In genomic region chr16:27232061-27232841, GRCh38 we compare ENCODE assay signal across 8 cellular contexts. TPM values are rescaled to one million over a fixed set of nuclear protein-coding genes. Genes with fewer than 3 reads are reported as not detected.
A peak's percentile ranks its signal among the peaks of the same experiment; 100 is the strongest.
DNase-seq lines count a peak whose midpoint lies in the region; ATAC-seq and TF ChIP-seq lines count a peak whose summit lies in the region.

No MANE protein-coding gene starts in this region.

- dilution Hi-C loops in mammary epithelial cell (cut with HindIII; ENCODE audit: low sequenced_read_pairs) = no loop called here

- H3K36me3 Mint-ChIP-seq in progenitor cell of endocrine pancreas (ENCODE audit: insufficient read depth) = peaks cover 1% of the 10 kb centered on the region

- H3K4me1 Mint-ChIP-seq in progenitor cell of endocrine pancreas (ENCODE audit: low read depth) = peaks cover 8% of the 10 kb centered on the region

- in situ Hi-C loops in mammary epithelial cell (cut with MboI; ENCODE audit: low sequenced_read_pairs in 2 of 2) (loop anchor here in 1 of 2 donors (10.0 to 25.0 kb wide), 2 partner anchors 133 to 230 kb away; no protein-coding TSS in a partner anchor), GM13977 (cut with MboI; ENCODE audit: low pct_unique_long_range_greater_than_20kb, low sequenced_read_pairs, unreplicated experiment) (no loop called here)

- H3K9me3 ChIP-seq in mammary epithelial cell (replicated peaks; ENCODE audit: insufficient read depth, low read length) = no peaks in the 10 kb centered on the region

- H3K4me3 Mint-ChIP-seq in progenitor cell of endocrine pancreas (ENCODE audit: low read depth) = no peak overlapping the region

- H3K27ac ChIP-seq in mammary epithelial cell (ENCODE audit: insufficient read depth, low read depth, low read length) = no peak overlapping the region

- CTCF ChIA-PET in mammary epithelial cell (lab: Charles Lee; ENCODE audit: low non-redundant PET) = no interaction called here

- peak; percentile 64 to 70 for DNase-seq in activated T-cell treated with anti-CD3 and anti-CD28 coated beads, Interleukin-2, amount 50 U/mL, for 48 hours
- DNase-seq in stimulated activated CD4-positive, alpha-beta T cell treated with anti-CD3 and anti-CD28 coated beads, Interleukin-12 subunit alpha, Interleukin-12 subunit beta, amount 100 ng/mL, for 48 hours (ENCODE audit: low read depth in 2 of 3, low spot score in 1 of 3) = peak in 2 of 3 donors; percentile 45 to 52
- DNase-seq in progenitor cell of endocrine pancreas (ENCODE audit: low spot score, unreplicated experiment) = no peak
- DNase-seq in mammary epithelial cell = no peak
- DNase-seq in NOMO-1 treated with DMSO at 0.1 percent for 48 hours (lab: John Stamatoyannopoulos, UW; ENCODE audit: unreplicated experiment) = no peak
- no peak for DNase-seq in GM13977 (ENCODE audit: low spot score)

- no peaks in the 10 kb centered on the region for H3K27me3 Mint-ChIP-seq in progenitor cell of endocrine pancreas

- peaks cover 23% of the 10 kb centered on the region for H3K4me1 ChIP-seq in mammary epithelial cell (ENCODE audit: insufficient read depth, low read length)

- no peaks in the 10 kb centered on the region for H3K9me3 Mint-ChIP-seq in progenitor cell of endocrine pancreas (ENCODE audit: low read depth)

- no peaks in the 10 kb centered on the region for H3K36me3 ChIP-seq in mammary epithelial cell (ENCODE audit: insufficient read depth, low read length)

- H4K20me1 ChIP-seq in mammary epithelial cell (ENCODE audit: insufficient read depth, low read length) = no peaks in the 10 kb centered on the region

- BruUV-seq in mammary epithelial cell (replicated peaks; lab: Mats Ljungman, UMichigan) = no TSS peak

- no peaks in the 10 kb centered on the region for H3K27me3 ChIP-seq in mammary epithelial cell (ENCODE audit: insufficient read depth, low read length)

- TF ChIP-seq CTCF in progenitor cell of endocrine pancreas (IDR thresholded peaks at IDR 0.05; ENCODE audit: unreplicated experiment) (no peak), mammary epithelial cell (conservative IDR thresholded peaks at IDR 0.05 in 1 of 2, IDR thresholded peaks at IDR 0.05 in 1 of 2; ENCODE audit: extremely low read depth in 1 of 2, insufficient read depth in 1 of 2, low read depth in 1 of 2, low read length in 2 of 2) (no peak), GM13977 (IDR thresholded peaks at IDR 0.05; ENCODE audit: extremely low read depth, insufficient read depth, missing control alignments) (no peak)

- ATAC-seq in GM18907 (IDR thresholded peaks at IDR 0.05; ENCODE audit: unreplicated experiment) (peak; percentile 70), HG03135 (IDR thresholded peaks at IDR 0.05; ENCODE audit: unreplicated experiment) (peak; percentile 38)

- intact Hi-C loops in mammary epithelial cell (cut with micrococcal nuclease) = no loop called here

- H3K79me2 ChIP-seq in mammary epithelial cell (ENCODE audit: insufficient read depth, low read length) = no peaks in the 10 kb centered on the region

- H3K27ac Mint-ChIP-seq in progenitor cell of endocrine pancreas = no peak overlapping the region

- no peak overlapping the region for H3K4me2 ChIP-seq in mammary epithelial cell (ENCODE audit: insufficient read depth, low read depth, low read length)

- H3K4me3 ChIP-seq in mammary epithelial cell (replicated peaks in 1 of 3; ENCODE audit: insufficient read depth in 1 of 3, low read depth in 2 of 3, low read length in 3 of 3) = no peak overlapping the region

- no peak overlapping the region for H3K9ac ChIP-seq in mammary epithelial cell (ENCODE audit: insufficient read depth, low read length)

- 86% methylated on average over 12 of the region's 24 CpGs for WGBS in mammary epithelial cell (ENCODE audit: low coverage, missing lambda C conversion rate)

- no peak overlapping the region for H2AFZ ChIP-seq in mammary epithelial cell (ENCODE audit: low read depth, low read length)

RNA-seq across cellular contexts. Expression of gene KDM8, which starts 28.9 kb away (rescaled TPM):
- total RNA-seq in progenitor cell of endocrine pancreas = 12.5 and 14.4 TPM in 2 replicates
- 1 to 10 TPM; 2.8 to 4.0 TPM for total RNA-seq in mammary epithelial cell
- polyA plus RNA-seq in mammary epithelial cell = 2.3 TPM
- polyA minus RNA-seq in mammary epithelial cell = 1.6 TPM

RNA-seq across cellular contexts. Expression of gene NSMCE1, which starts 36.3 kb away (rescaled TPM):
- total RNA-seq in progenitor cell of endocrine pancreas = 26.2 and 27.1 TPM in 2 replicates
- 10 to 100 TPM; 71.6 to 81.2 TPM for total RNA-seq in mammary epithelial cell
- 54.1 TPM for polyA plus RNA-seq in mammary epithelial cell
- 71.1 TPM for polyA minus RNA-seq in mammary epithelial cell

Comparison
In these comparisons a context has a peak if more than half of its experiments do, and no peak if none do; other contexts are left out.
1. DNase-seq: peak in activated T-cell treated with anti-CD3 and anti-CD28 coated beads, Interleukin-2, amount 50 U/mL, for 48 hours (2 of 2) and stimulated activated CD4-positive, alpha-beta T cell treated with anti-CD3 and anti-CD28 coated beads, Interleukin-12 subunit alpha, Interleukin-12 subunit beta, amount 100 ng/mL, for 48 hours (2 of 3); none in progenitor cell of endocrine pancreas (single experiment), mammary epithelial cell (single experiment), NOMO-1 treated with DMSO at 0.1 percent for 48 hours (single experiment) and GM13977 (single experiment).